Comparison of ENCODE assay signal across 11 cellular contexts in the genomic region with DNA sequence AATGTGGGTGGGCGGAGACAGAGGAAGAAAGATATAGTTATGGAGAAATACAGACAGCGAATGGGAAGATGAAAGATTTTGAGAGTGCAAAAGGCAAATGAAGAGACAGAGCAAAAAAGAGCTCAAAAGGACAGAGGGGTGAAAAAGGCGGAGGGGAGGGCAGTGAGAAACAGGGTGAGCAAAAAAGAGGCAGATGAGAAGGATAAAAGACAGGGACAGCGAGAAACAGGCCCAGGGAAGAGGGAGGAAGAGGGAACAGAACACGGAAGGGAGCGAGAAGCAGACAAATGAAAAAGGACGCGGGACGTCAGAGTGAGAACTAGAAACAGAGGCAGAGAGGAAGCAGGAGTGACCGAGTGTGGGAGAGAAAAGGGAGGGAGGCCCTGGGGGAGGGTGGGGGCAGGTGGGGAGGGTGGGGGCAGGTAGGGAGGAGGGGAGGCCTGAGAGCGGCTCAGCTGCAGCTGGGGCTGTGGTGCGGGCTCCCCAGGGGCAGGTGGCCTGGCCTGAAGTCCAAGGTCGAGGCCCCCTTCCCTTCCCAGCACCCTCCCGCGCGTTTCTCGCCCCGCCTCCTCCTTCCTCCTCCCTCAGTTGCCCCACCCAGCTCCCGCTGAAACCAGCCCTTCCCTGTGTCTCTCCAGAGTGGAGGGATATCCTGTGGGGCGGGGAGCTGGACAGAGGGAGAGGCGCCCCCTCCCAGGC. TPM values are rescaled to one million over a fixed set of nuclear protein-coding genes. Genes with fewer than 3 reads are reported as not detected.
DNase-seq lines count a peak whose midpoint lies in the region; ATAC-seq and TF ChIP-seq lines count a peak whose summit lies in the region.
"Had no signal": no experiment of that assay in that cellular context is flagged by ENCODE, and none has a peak within 500 bp of the region (broad histone marks: within the 10 kb centered on the region; RNA-seq: fewer than 3 reads in every experiment).

No MANE protein-coding gene starts in this region.

- peaks cover 35% of the 10 kb centered on the region for H3K4me1 Mint-ChIP-seq in activated naive CD4-positive, alpha-beta T cell treated with anti-CD3 and anti-CD28 coated beads, Interleukin-2, amount 10 ng/mL, durations not matched to agents 7 days and 5 days
- H3K4me1 Mint-ChIP-seq in type B pancreatic cell (ENCODE audit: unreplicated experiment): peaks cover 13% of the 10 kb centered on the region

- no peaks in the 10 kb centered on the region; the same call in 1 of the 2 replicates for H3K27me3 ChIP-seq in Panc1 (ENCODE audit: control insufficient read depth, insufficient read depth, low read length)

- CTCF ChIA-PET in activated naive CD4-positive, alpha-beta T cell treated with anti-CD3 and anti-CD28 coated beads, Interleukin-2, amount 10 ng/mL, durations not matched to agents 7 days and 5 days (lab: Charles Lee): no interaction called here
- CTCF ChIA-PET in Panc1 (lab: Charles Lee): no interaction called here

- H3K27ac Mint-ChIP-seq in activated naive CD4-positive, alpha-beta T cell treated with anti-CD3 and anti-CD28 coated beads, Interleukin-2, amount 10 ng/mL, durations not matched to agents 7 days and 5 days: no peak overlapping the region
- peak overlapping the region in 1 of 2 donors; percentile 72 for H3K27ac Mint-ChIP-seq in activated naive CD4-positive, alpha-beta T cell treated with anti-CD3 and anti-CD28 coated beads, Interleukin-2, amount 50 U/mL, for 72 hours
- H3K27ac Mint-ChIP-seq in type B pancreatic cell: peak overlapping the region; percentile 2

- peak overlapping the region; percentile 49 for H3K4me3 Mint-ChIP-seq in activated naive CD4-positive, alpha-beta T cell treated with anti-CD3 and anti-CD28 coated beads, Interleukin-2, amount 10 ng/mL, durations not matched to agents 7 days and 5 days
- H3K4me3 Mint-ChIP-seq in type B pancreatic cell: peak overlapping the region; percentile 52

- no peaks in the 10 kb centered on the region for H3K4me1 ChIP-seq in Panc1 (ENCODE audit: control insufficient read depth, insufficient read depth, low read length)
- H3K4me1 ChIP-seq: HAP-1 had no signal

- no peak for DNase-seq in activated naive CD4-positive, alpha-beta T cell treated with anti-CD3 and anti-CD28 coated beads, Interleukin-2, amount 10 ng/mL, durations not matched to agents 7 days and 5 days
- DNase-seq in activated naive CD4-positive, alpha-beta T cell treated with anti-CD3 and anti-CD28 coated beads, Interleukin-2, amount 50 U/mL, for 72 hours (ENCODE audit: low spot score in 2 of 2): no peak
- no peak for DNase-seq in Panc1 (ENCODE audit: low read depth, low spot score)
- DNase-seq in left cardiac atrium: peak; percentile 42
- no peak for DNase-seq in type B pancreatic cell (ENCODE audit: extremely low spot score, unreplicated experiment)
- no peak for DNase-seq in amniotic stem cell (lab: John Stamatoyannopoulos, UW)
- DNase-seq in NCI-H526 treated with DMSO at 0.1 percent for 48 hours (lab: John Stamatoyannopoulos, UW): no peak

- TF ChIP-seq CTCF in Panc1 (IDR thresholded peaks at IDR 0.05) (no peak), type B pancreatic cell (conservative IDR thresholded peaks at IDR 0.05) (no peak)

- BruUV-seq in Panc1 (replicated peaks; lab: Mats Ljungman, UMichigan): no TSS peak

- ATAC-seq in activated naive CD4-positive, alpha-beta T cell treated with anti-CD3 and anti-CD28 coated beads, Interleukin-2, amount 50 U/mL, for 72 hours: no peak
- 0 out of 2 replicates have a peak, but pooled peaks have one; percentile 53 for ATAC-seq in Panc1
- peak in 1 of 2 donors; percentile 64 for ATAC-seq in left cardiac atrium
- no peak for ATAC-seq in GM18873 (IDR thresholded peaks at IDR 0.05; ENCODE audit: low FRiP score, unreplicated experiment)
- ATAC-seq: left lung had no signal

- no peaks in the 10 kb centered on the region for H3K36me3 Mint-ChIP-seq in activated naive CD4-positive, alpha-beta T cell treated with anti-CD3 and anti-CD28 coated beads, Interleukin-2, amount 10 ng/mL, durations not matched to agents 7 days and 5 days
- H3K36me3 Mint-ChIP-seq in activated naive CD4-positive, alpha-beta T cell treated with anti-CD3 and anti-CD28 coated beads, Interleukin-2, amount 50 U/mL, for 72 hours: peaks cover 10 to 14% of the 10 kb centered on the region in 2 donors
- H3K36me3 Mint-ChIP-seq in type B pancreatic cell: no peaks in the 10 kb centered on the region

- no peaks in the 10 kb centered on the region for H3K36me3 ChIP-seq in Panc1 (ENCODE audit: control insufficient read depth, insufficient read depth, low read length)
- H3K36me3 ChIP-seq: HAP-1, left lung had no signal

- H3K9me3 Mint-ChIP-seq in activated naive CD4-positive, alpha-beta T cell treated with anti-CD3 and anti-CD28 coated beads, Interleukin-2, amount 10 ng/mL, durations not matched to agents 7 days and 5 days: peaks cover 2% of the 10 kb centered on the region
- H3K9me3 Mint-ChIP-seq in activated naive CD4-positive, alpha-beta T cell treated with anti-CD3 and anti-CD28 coated beads, Interleukin-2, amount 50 U/mL, for 72 hours: no peaks in the 10 kb centered on the region
- peaks cover 5% of the 10 kb centered on the region for H3K9me3 Mint-ChIP-seq in type B pancreatic cell

- intact Hi-C loops in Panc1 (cut with micrococcal nuclease; ENCODE audit: unreplicated experiment): no loop called here
- intact Hi-C loops in left cardiac atrium (cut with DNase I): no loop called here

- no peak overlapping the region for H3K27ac ChIP-seq in Panc1 (ENCODE audit: low read length)
- H3K27ac ChIP-seq: left lung had no signal

- in situ Hi-C loops in Panc1 (cut with HindIII; ENCODE audit: low pct_unique_long_range_greater_than_20kb, low sequenced_read_pairs): no loop called here

- POLR2A ChIA-PET in Panc1 (lab: Charles Lee): no interaction called here

- no peaks in the 10 kb centered on the region for H3K9me3 ChIP-seq in Panc1 (ENCODE audit: control insufficient read depth, insufficient read depth, low read depth, low read length)
- H3K9me3 ChIP-seq: HAP-1, left lung had no signal

- no peak overlapping the region for H3K4me3 ChIP-seq in Panc1 (ENCODE audit: low read depth in 2 of 2, low read length in 2 of 2)
- H3K4me3 ChIP-seq: HAP-1, left lung had no signal

- peaks cover 85% of the 10 kb centered on the region for H3K27me3 Mint-ChIP-seq in activated naive CD4-positive, alpha-beta T cell treated with anti-CD3 and anti-CD28 coated beads, Interleukin-2, amount 10 ng/mL, durations not matched to agents 7 days and 5 days
- H3K27me3 Mint-ChIP-seq in type B pancreatic cell: peaks cover 78% of the 10 kb centered on the region

RNA-seq across cellular contexts. Expression of a gene that starts 2.9 kb away (rescaled TPM):
- 1 to 10 TPM; 1.2 to 5.0 TPM for total RNA-seq in activated naive CD4-positive, alpha-beta T cell treated with anti-CD3 and anti-CD28 coated beads, Interleukin-2, amount 50 U/mL, for 72 hours
- total RNA-seq in Panc1 (2021; ENCODE audit: unreplicated experiment) (0.31 TPM), left cardiac atrium (under 1 TPM in 1 of 2 donors, not detected in 1; 0.27 TPM), type B pancreatic cell (ENCODE audit: low replicate concordance) (1.5 and 2.9 TPM in 2 replicates)
- polyA plus RNA-seq in Panc1 (2012; ENCODE audit: insufficient read length): not detected
- total RNA-seq: chondrocyte had no signal

RNA-seq across cellular contexts. Expression of a gene that starts 12.7 kb away (rescaled TPM):
- not detected for total RNA-seq in activated naive CD4-positive, alpha-beta T cell treated with anti-CD3 and anti-CD28 coated beads, Interleukin-2, amount 50 U/mL, for 72 hours
- total RNA-seq in Panc1 (2021; ENCODE audit: unreplicated experiment) (not detected), left cardiac atrium (not detected), type B pancreatic cell (ENCODE audit: low replicate concordance) (0.26 TPM in 1 of 2 replicates, not detected in the other)
- not detected for polyA plus RNA-seq in Panc1 (2012; ENCODE audit: insufficient read length)
- total RNA-seq: chondrocyte, left lung had no signal

RNA-seq across cellular contexts. Expression of a gene that starts 30.5 kb away (rescaled TPM):
- not detected for total RNA-seq in activated naive CD4-positive, alpha-beta T cell treated with anti-CD3 and anti-CD28 coated beads, Interleukin-2, amount 50 U/mL, for 72 hours
- not detected for total RNA-seq in Panc1 (2021; ENCODE audit: unreplicated experiment)
- 0.16 TPM for polyA plus RNA-seq in Panc1 (2012; ENCODE audit: insufficient read length)
- total RNA-seq in left cardiac atrium: not detected
- total RNA-seq in type B pancreatic cell (ENCODE audit: low replicate concordance): not detected in 2 replicates
- total RNA-seq: chondrocyte, left lung had no signal

RNA-seq across cellular contexts. Expression of a gene that starts 34.0 kb away (rescaled TPM):
- total RNA-seq in activated naive CD4-positive, alpha-beta T cell treated with anti-CD3 and anti-CD28 coated beads, Interleukin-2, amount 50 U/mL, for 72 hours: not detected
- total RNA-seq in Panc1 (2021; ENCODE audit: unreplicated experiment): not detected
- polyA plus RNA-seq in Panc1 (2012; ENCODE audit: insufficient read length): not detected
- not detected for total RNA-seq in left cardiac atrium
- total RNA-seq in type B pancreatic cell (ENCODE audit: low replicate concordance): not detected in 2 replicates
- total RNA-seq: chondrocyte, left lung had no signal

RNA-seq across cellular contexts. Expression of a gene that starts 50.4 kb away (rescaled TPM):
- not detected for total RNA-seq in activated naive CD4-positive, alpha-beta T cell treated with anti-CD3 and anti-CD28 coated beads, Interleukin-2, amount 50 U/mL, for 72 hours
- total RNA-seq in Panc1 (2021; ENCODE audit: unreplicated experiment): not detected
- polyA plus RNA-seq in Panc1 (2012; ENCODE audit: insufficient read length): not detected
- not detected for total RNA-seq in left cardiac atrium
- not detected in 2 replicates for total RNA-seq in type B pancreatic cell (ENCODE audit: low replicate concordance)
- total RNA-seq: chondrocyte, left lung had no signal
